In the genomic region with DNA sequence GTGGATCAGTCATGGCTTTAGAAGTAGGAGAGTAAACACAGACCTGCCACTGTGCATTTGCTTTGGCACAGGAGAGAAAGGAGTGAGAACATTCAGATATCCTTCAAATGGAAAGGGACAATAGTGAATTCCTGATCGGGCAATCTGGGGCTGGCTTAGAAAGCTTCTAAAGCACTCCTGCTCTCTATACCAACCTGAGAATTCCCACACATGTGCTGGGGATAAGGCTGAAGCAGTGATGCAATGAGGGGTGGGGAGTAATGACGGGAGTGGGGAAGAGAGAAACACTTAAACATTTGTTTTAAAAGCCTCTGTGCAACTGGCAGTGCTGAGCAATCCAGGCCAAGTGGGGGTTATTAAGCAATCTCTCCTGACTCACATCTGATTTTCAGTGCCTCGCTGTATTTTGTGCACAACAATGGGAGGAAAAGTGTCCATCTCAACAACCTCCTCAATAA, we compare ENCODE assay signal across 10 cellular contexts.
A peak's percentile ranks its signal among the peaks of the same experiment; 100 is the strongest.
DNase-seq lines count a peak whose midpoint lies in the region; ATAC-seq and TF ChIP-seq lines count a peak whose summit lies in the region.
"Had no signal": no experiment of that assay in that cellular context is flagged by ENCODE, and none has a peak within 500 bp of the region (broad histone marks: within the 10 kb centered on the region; RNA-seq: fewer than 3 reads in every experiment).

No MANE protein-coding gene starts in this region.

- H3K23me2 ChIP-seq in H9 (ENCODE audit: insufficient read length, low read depth, low read length, poor library complexity, severe bottlenecking) = no peaks in the 10 kb centered on the region

- no peak overlapping the region for H4K5ac ChIP-seq in H9 (ENCODE audit: insufficient read length, low read depth, low read length)

- no peak overlapping the region for H2BK5ac ChIP-seq in H9 (ENCODE audit: insufficient read length, low read length)

- H3K4me3 ChIP-seq in choroid plexus epithelial cell (ENCODE audit: low read depth, low read length) = no peak overlapping the region
- H3K4me3 ChIP-seq in lung = no peak overlapping the region

- DNase-seq in AG08396 (ENCODE audit: low spot score) = peak; percentile 84
- DNase-seq in MV-4-11 (lab: John Stamatoyannopoulos, UW) = peak; percentile 88
- DNase-seq in choroid plexus epithelial cell (ENCODE audit: low read depth) = peak; percentile 96
- DNase-seq in lung (ENCODE audit: low spot score) = peak; percentile 79
- DNase-seq in HuH-7.5 (ENCODE audit: low spot score) = no peak
- no peak for DNase-seq in H9
- DNase-seq: Calu3 had no signal

- H2BK120ac ChIP-seq in H9 (ENCODE audit: low read depth, low read length, poor library complexity, severe bottlenecking) = no peak overlapping the region

- peaks cover 21 to 22% of the 10 kb centered on the region in 2 donors for H3K36me3 ChIP-seq in lung (ENCODE audit: control insufficient read depth in 2 of 2, insufficient read depth in 2 of 2, low read length in 2 of 2)

- H3K36me3 Mint-ChIP-seq in H9 (ENCODE audit: insufficient read depth in 1 of 3, low read depth in 3 of 3) = peaks cover 22 to 56% (median 26%) of the 10 kb centered on the region in 3 experiments; a peak in 6 of 7 replicates

- H4K20me1 ChIP-seq in H9 (ENCODE audit: control insufficient read depth, insufficient read depth, insufficient read length) = peaks cover 3% of the 10 kb centered on the region

- no peak overlapping the region; a peak in 1 of 7 replicates for H3K27ac Mint-ChIP-seq in H9
- H3K27ac Mint-ChIP-seq: activated naive CD4-positive, alpha-beta T cell treated with anti-CD3 and anti-CD28 coated beads, Interleukin-2, amount 50 U/mL, for 24 hours had no signal

- H2BK12ac ChIP-seq in H9 (ENCODE audit: insufficient read length, low read depth, low read length) = no peak overlapping the region

- H3K18ac ChIP-seq in H9 (ENCODE audit: insufficient read length, low read depth, low read length) = no peak overlapping the region

- peak overlapping the region in 1 of 2 donors; percentile 50 for H3K27ac ChIP-seq in lung (ENCODE audit: low read depth in 1 of 2, low read length in 1 of 2)
- no peak overlapping the region for H3K27ac ChIP-seq in H9 (ENCODE audit: insufficient read length, low read depth, low read length)

- H3K56ac ChIP-seq in H9 (ENCODE audit: insufficient read length, low read depth, low read length) = no peak overlapping the region

- H3K27me3 ChIP-seq in lung (ENCODE audit: control insufficient read depth, insufficient read depth) (no peaks in the 10 kb centered on the region), H9 (ENCODE audit: insufficient read depth, low read length) (no peaks in the 10 kb centered on the region)

- no peak overlapping the region for H3T11ph ChIP-seq in H9 (ENCODE audit: low read length)

- no peaks in the 10 kb centered on the region for H3K4me1 Mint-ChIP-seq in H9

- no peak for TF ChIP-seq CTCF in choroid plexus epithelial cell (conservative IDR thresholded peaks at IDR 0.05; ENCODE audit: low read depth, low read length)
- no peak for TF ChIP-seq CTCF in lung (IDR thresholded peaks at IDR 0.05; ENCODE audit: control extremely low read depth, extremely low read depth)
- no peak for TF ChIP-seq CTCF in H9 (conservative IDR thresholded peaks at IDR 0.05)

- no peak overlapping the region for H3K23ac ChIP-seq in H9 (ENCODE audit: insufficient read length, low read depth, low read length)

- H4K91ac ChIP-seq in H9 (ENCODE audit: insufficient read length, low read depth, low read length) = no peak overlapping the region

- H4K8ac ChIP-seq in H9 (replicated peaks; ENCODE audit: insufficient read length, low read depth, low read length) = no peak overlapping the region

- H3K4ac ChIP-seq in H9 (ENCODE audit: low read depth, low read length) = no peak overlapping the region

- no peaks in the 10 kb centered on the region for H3K27me3 Mint-ChIP-seq in H9 (ENCODE audit: low read depth)
- H3K27me3 Mint-ChIP-seq: activated naive CD4-positive, alpha-beta T cell treated with anti-CD3 and anti-CD28 coated beads, Interleukin-2, amount 50 U/mL, for 24 hours had no signal

- H3K9me3 Mint-ChIP-seq in H9 = no peaks in the 10 kb centered on the region
- H3K9me3 Mint-ChIP-seq: activated naive CD4-positive, alpha-beta T cell treated with anti-CD3 and anti-CD28 coated beads, Interleukin-2, amount 50 U/mL, for 24 hours had no signal

- H2BK20ac ChIP-seq in H9 (ENCODE audit: low read depth, low read length, poor library complexity, severe bottlenecking) = no peak overlapping the region

- peak; percentile 64 for ATAC-seq in lung (ENCODE audit: insufficient read depth, low FRiP score)
- no peak for ATAC-seq in GM18519 (IDR thresholded peaks at IDR 0.05; ENCODE audit: low FRiP score, unreplicated experiment)
- no peak for ATAC-seq in HG03521 (IDR thresholded peaks at IDR 0.05; ENCODE audit: unreplicated experiment)

- H3K4me2 ChIP-seq in H9 (ENCODE audit: insufficient read depth, insufficient read length, low read length) = no peak overlapping the region

- 27 to 33% methylated on average over 3 of the region's 3 CpGs for WGBS in lung, 2 donors
- WGBS in H9 (ENCODE audit: extremely low coverage, insufficient read length, low lambda C conversion rate) = no CpG with 5 or more reads among the region's 3 CpGs

- peaks cover 2 to 13% of the 10 kb centered on the region in 2 donors for H3K4me1 ChIP-seq in lung (ENCODE audit: control insufficient read depth in 2 of 2, insufficient read depth in 2 of 2, low read length in 2 of 2)
- no peaks in the 10 kb centered on the region for H3K4me1 ChIP-seq in H9 (ENCODE audit: insufficient read depth, low read length)

- H3K14ac ChIP-seq in H9 (ENCODE audit: insufficient read depth, low read length) = no peak overlapping the region

- no peaks in the 10 kb centered on the region for H3K79me2 ChIP-seq in H9 (ENCODE audit: insufficient read depth, low read length)

- no peak overlapping the region for H2BK15ac ChIP-seq in H9 (ENCODE audit: low read depth, low read length)

- H3K9ac ChIP-seq in H9 (ENCODE audit: extremely low read depth, insufficient read length, low read length) = no peak overlapping the region

- H3K79me1 ChIP-seq in H9 (ENCODE audit: insufficient read depth, low read depth, low read length, poor library complexity, severe bottlenecking) = no peaks in the 10 kb centered on the region

- H2AFZ ChIP-seq in H9 (ENCODE audit: low read length) = no peak overlapping the region

- H3K4me3 Mint-ChIP-seq in H9 = no peak overlapping the region; a peak in 1 of 5 replicates
- H3K4me3 Mint-ChIP-seq: activated naive CD4-positive, alpha-beta T cell treated with anti-CD3 and anti-CD28 coated beads, Interleukin-2, amount 50 U/mL, for 24 hours had no signal

- H3K9me3 ChIP-seq in lung (ENCODE audit: control insufficient read depth in 2 of 2, insufficient read depth in 1 of 2, low read length in 1 of 2) = no peaks in the 10 kb centered on the region
- H3K9me3 ChIP-seq in H9 (ENCODE audit: control insufficient read depth, low read depth, low read length) = no peaks in the 10 kb centered on the region

- H2AK5ac ChIP-seq in H9 (ENCODE audit: insufficient read length, low read length) = no peak overlapping the region

Comparison
In these comparisons a context has a peak if more than half of its experiments do, and no peak if none do; other contexts are left out.
1. DNase-seq: peak in AG08396 (single experiment), MV-4-11 (single experiment), choroid plexus epithelial cell (single experiment) and lung (single experiment); none in HuH-7.5 (single experiment) and H9 (single experiment).